ENCODE assay signal across 22 cellular contexts in genomic region chr14:49051328-49052060, GRCh38.
DNase-seq lines count a peak whose midpoint lies in the region; TF ChIP-seq lines count a peak whose summit lies in the region.
"Had no signal": no experiment of that assay in that cellular context is flagged by ENCODE, and none has a peak within 500 bp of the region (broad histone marks: within the 10 kb centered on the region; RNA-seq: fewer than 3 reads in every experiment).

No MANE protein-coding gene starts in this region.

- no peaks in the 10 kb centered on the region for H3K36me3 Mint-ChIP-seq in activated T-helper 2 cell treated with anti-CD3 and anti-CD28 coated beads, Interferon-gamma antibody, Interleukin-2, Interleukin-4, amounts not matched to agents 10 μg/mL and 5 μg/mL and 100 μg/mL, durations not matched to agents 14 hours and 24 hours and 36 hours (ENCODE audit: low read depth)

- H2AFZ ChIP-seq in osteoblast (ENCODE audit: low read length) = no peak overlapping the region

- no peaks in the 10 kb centered on the region for H3K9me3 Mint-ChIP-seq in activated T-helper 2 cell treated with anti-CD3 and anti-CD28 coated beads, Interferon-gamma antibody, Interleukin-2, Interleukin-4, amounts not matched to agents 10 μg/mL and 5 μg/mL and 100 μg/mL, durations not matched to agents 14 hours and 24 hours and 36 hours
- H3K9me3 Mint-ChIP-seq: activated T-cell treated with anti-CD3 and anti-CD28 coated beads, Interleukin-2, amount 50 U/mL, for 24 hours; dendritic cell treated with granulocyte-macrophage colony-stimulating factor and Interleukin-4, amounts not matched to agents 40 ng/mL and 50 ng/mL, for 4 days had no signal

- H3K36me3 ChIP-seq in osteoblast (ENCODE audit: insufficient read depth, low read length) = no peaks in the 10 kb centered on the region
- H3K36me3 ChIP-seq: adrenal gland, stomach, transverse colon had no signal

- H3K27me3 ChIP-seq in osteoblast (ENCODE audit: insufficient read depth, low read length) = no peaks in the 10 kb centered on the region
- H3K27me3 ChIP-seq: adrenal gland, stomach, transverse colon had no signal

- intact Hi-C loops in activated T-helper 2 cell treated with anti-CD3 and anti-CD28 coated beads, Interferon-gamma antibody, Interleukin-2, Interleukin-4, amounts not matched to agents 10 μg/mL and 5 μg/mL and 100 μg/mL, durations not matched to agents 14 hours and 24 hours and 36 hours (cut with micrococcal nuclease) = no loop called here

- H3K79me2 ChIP-seq in osteoblast (ENCODE audit: insufficient read depth, low read length) = no peaks in the 10 kb centered on the region

- peaks cover 4% of the 10 kb centered on the region for H3K9me3 ChIP-seq in osteoblast (ENCODE audit: low read depth, low read length)
- H3K9me3 ChIP-seq: adrenal gland, stomach, transverse colon had no signal

- H3K27ac ChIP-seq in osteoblast (ENCODE audit: low read depth, low read length) = no peak overlapping the region
- H3K27ac ChIP-seq: adrenal gland, C4-2B, stomach, transverse colon had no signal

- no peak overlapping the region for H3K4me2 ChIP-seq in osteoblast (ENCODE audit: insufficient read depth, low read length)

- no peaks in the 10 kb centered on the region for H3K4me1 ChIP-seq in osteoblast (ENCODE audit: insufficient read depth, low read length)
- H3K4me1 ChIP-seq: adrenal gland, stomach, transverse colon had no signal

- DNase-seq in AG10803 (ENCODE audit: low read depth) (peak; percentile 58), RKO (ENCODE audit: low spot score) (peak; percentile 7), fibroblast of mammary gland (ENCODE audit: low read depth) (peak; percentile 35), osteoblast (ENCODE audit: insufficient read length, low spot score, missing footprints) (peak; percentile 42), epidermal melanocyte (ENCODE audit: insufficient read length, low spot score) (no peak), NCI-H1105 (lab: John Stamatoyannopoulos, UW) (no peak), C1 segment of cervical spinal cord (lab: John Stamatoyannopoulos, UW) (no peak)
- DNase-seq in activated T-helper 2 cell treated with anti-CD3 and anti-CD28 coated beads, Interferon-gamma antibody, Interleukin-2, Interleukin-4, amounts not matched to agents 10 μg/mL and 5 μg/mL and 100 μg/mL, durations not matched to agents 14 hours and 24 hours and 36 hours (ENCODE audit: low spot score) = no peak
- DNase-seq: activated CD4-positive, CD25-positive, alpha-beta regulatory T cell treated with anti-CD3 and anti-CD28 coated beads, Interleukin-2, amount 50 U/mL, for 72 hours; activated CD8-positive, alpha-beta memory T cell treated with anti-CD3 and anti-CD28 coated beads for 24 hours; activated naive CD4-positive, alpha-beta T cell; activated T-cell treated with anti-CD3 and anti-CD28 coated beads, Interleukin-2, amount 50 U/mL, for 24 hours; adrenal gland; caudate nucleus; H7; hippocampal formation; KBM-7; occipital lobe; stomach; transverse colon had no signal

- no peaks in the 10 kb centered on the region for H3K4me1 Mint-ChIP-seq in activated T-helper 2 cell treated with anti-CD3 and anti-CD28 coated beads, Interferon-gamma antibody, Interleukin-2, Interleukin-4, amounts not matched to agents 10 μg/mL and 5 μg/mL and 100 μg/mL, durations not matched to agents 14 hours and 24 hours and 36 hours (ENCODE audit: low read depth)

- no peak overlapping the region for H3K4me3 ChIP-seq in AG10803 (ENCODE audit: low read length)
- H3K4me3 ChIP-seq in fibroblast of mammary gland (ENCODE audit: control insufficient read depth, low read depth, low read length) = no peak overlapping the region
- H3K4me3 ChIP-seq in osteoblast (ENCODE audit: insufficient read depth, low read length) = no peak overlapping the region
- H3K4me3 ChIP-seq: adrenal gland, stomach, transverse colon had no signal

- no peak for TF ChIP-seq CTCF in AG10803 (conservative IDR thresholded peaks at IDR 0.05; ENCODE audit: low read length)
- no peak for TF ChIP-seq CTCF in fibroblast of mammary gland (conservative IDR thresholded peaks at IDR 0.05; ENCODE audit: control insufficient read depth, insufficient read depth, low read depth, low read length)
- no peak for TF ChIP-seq CTCF in osteoblast (IDR thresholded peaks at IDR 0.05; ENCODE audit: extremely low read depth, low read depth, low read length)

- H3K27ac Mint-ChIP-seq in activated T-helper 2 cell treated with anti-CD3 and anti-CD28 coated beads, Interferon-gamma antibody, Interleukin-2, Interleukin-4, amounts not matched to agents 10 μg/mL and 5 μg/mL and 100 μg/mL, durations not matched to agents 14 hours and 24 hours and 36 hours = no peak overlapping the region
- H3K27ac Mint-ChIP-seq: activated T-cell treated with anti-CD3 and anti-CD28 coated beads, Interleukin-2, amount 50 U/mL, for 24 hours; dendritic cell treated with granulocyte-macrophage colony-stimulating factor and Interleukin-4, amounts not matched to agents 40 ng/mL and 50 ng/mL, for 4 days had no signal

- no peaks in the 10 kb centered on the region for H3K27me3 Mint-ChIP-seq in activated T-helper 2 cell treated with anti-CD3 and anti-CD28 coated beads, Interferon-gamma antibody, Interleukin-2, Interleukin-4, amounts not matched to agents 10 μg/mL and 5 μg/mL and 100 μg/mL, durations not matched to agents 14 hours and 24 hours and 36 hours (ENCODE audit: low read depth)
- H3K27me3 Mint-ChIP-seq: activated T-cell treated with anti-CD3 and anti-CD28 coated beads, Interleukin-2, amount 50 U/mL, for 24 hours; dendritic cell treated with granulocyte-macrophage colony-stimulating factor and Interleukin-4, amounts not matched to agents 40 ng/mL and 50 ng/mL, for 4 days had no signal

- H4K20me1 ChIP-seq in osteoblast (ENCODE audit: insufficient read depth, low read length) = no peaks in the 10 kb centered on the region

- no peak overlapping the region for H3K4me3 Mint-ChIP-seq in activated T-helper 2 cell treated with anti-CD3 and anti-CD28 coated beads, Interferon-gamma antibody, Interleukin-2, Interleukin-4, amounts not matched to agents 10 μg/mL and 5 μg/mL and 100 μg/mL, durations not matched to agents 14 hours and 24 hours and 36 hours (ENCODE audit: low read depth)
- H3K4me3 Mint-ChIP-seq: activated T-cell treated with anti-CD3 and anti-CD28 coated beads, Interleukin-2, amount 50 U/mL, for 24 hours; dendritic cell treated with granulocyte-macrophage colony-stimulating factor and Interleukin-4, amounts not matched to agents 40 ng/mL and 50 ng/mL, for 4 days had no signal

Comparison
In these comparisons a context has a peak if more than half of its experiments do, and no peak if none do; other contexts are left out.
1. DNase-seq: peak in AG10803 (single experiment), RKO (single experiment), fibroblast of mammary gland (single experiment) and osteoblast (single experiment); none in activated T-helper 2 cell treated with anti-CD3 and anti-CD28 coated beads, Interferon-gamma antibody, Interleukin-2, Interleukin-4, amounts not matched to agents 10 μg/mL and 5 μg/mL and 100 μg/mL, durations not matched to agents 14 hours and 24 hours and 36 hours (single experiment), epidermal melanocyte (single experiment), NCI-H1105 (single experiment) and C1 segment of cervical spinal cord (0 of 14).